Comparison of ENCODE assay signal across 8 cellular contexts in genomic region chr10:119653209-119653608, GRCh38. TPM values are rescaled to one million over a fixed set of nuclear protein-coding genes. Genes with fewer than 3 reads are reported as not detected.
DNase-seq lines count a peak whose midpoint lies in the region; ATAC-seq and TF ChIP-seq lines count a peak whose summit lies in the region.

No MANE protein-coding gene starts in this region.

- H3K36me3 Mint-ChIP-seq in naive thymus-derived CD4-positive, alpha-beta T cell, result peaks cover 0 to 7% (median 0%) of the 10 kb centered on the region in 5 donors

- H3K36me3 ChIP-seq in BJ (ENCODE audit: control insufficient read depth, insufficient read depth, low read length) (peaks cover 6% of the 10 kb centered on the region), Loucy (ENCODE audit: insufficient read depth, low read length) (peaks cover 4% of the 10 kb centered on the region; the same call in 1 of the 2 replicates), colonic mucosa (no peaks in the 10 kb centered on the region)
- H3K36me3 ChIP-seq in naive thymus-derived CD4-positive, alpha-beta T cell (ENCODE audit: control insufficient read depth in 2 of 3, insufficient read depth in 3 of 3, low read length in 3 of 3), result peaks cover 0 to 14% (median 0%) of the 10 kb centered on the region in 3 experiments

- H3K4me2 ChIP-seq in Loucy (ENCODE audit: low read depth, low read length, poor library complexity, severe bottlenecking), result peak overlapping the region; percentile 98

- H3K4me1 Mint-ChIP-seq in naive thymus-derived CD4-positive, alpha-beta T cell, result peaks cover 40 to 68% (median 63%) of the 10 kb centered on the region in 7 donors

- H3K27ac Mint-ChIP-seq in naive thymus-derived CD4-positive, alpha-beta T cell, result peak overlapping the region; percentile 84 to 97 (median 91)

- ATAC-seq in naive thymus-derived CD4-positive, alpha-beta T cell, result peak; percentile 30
- ATAC-seq in GM21515 (IDR thresholded peaks at IDR 0.05; ENCODE audit: unreplicated experiment) (no peak), GM21825 (IDR thresholded peaks at IDR 0.05; ENCODE audit: unreplicated experiment) (no peak)

- H2AFZ ChIP-seq in Loucy (ENCODE audit: low read length), result no peak overlapping the region

- DNase-seq in BJ (ENCODE audit: low read depth) (no peak), colonic mucosa (no peak), NCI-H1092 treated with DMSO at 0.1 percent for 48 hours (lab: John Stamatoyannopoulos, UW) (no peak), NCI-H82 treated with DMSO at 0.1 percent for 48 hours (lab: John Stamatoyannopoulos, UW; ENCODE audit: unreplicated experiment) (no peak)
- DNase-seq in naive thymus-derived CD4-positive, alpha-beta T cell, result peak in 7 of 9 donors; percentile 22 to 67 (median 60)

- H3K9ac ChIP-seq in Loucy (ENCODE audit: low read depth, low read length, poor library complexity, severe bottlenecking) (peak overlapping the region; percentile 69), colonic mucosa (ENCODE audit: low read depth in 2 of 2, low read length in 2 of 2) (peak overlapping the region in 1 of 2 donors; percentile 57)

- H4K20me1 ChIP-seq in Loucy (ENCODE audit: insufficient read depth, low read length, poor library complexity, severe bottlenecking), result peaks cover 22% of the 10 kb centered on the region

- peak overlapping the region; percentile 84 to 98 (median 89) for H3K4me3 Mint-ChIP-seq in naive thymus-derived CD4-positive, alpha-beta T cell

- H3K27me3 ChIP-seq in BJ (ENCODE audit: control insufficient read depth, insufficient read depth, low read length) (no peaks in the 10 kb centered on the region), Loucy (ENCODE audit: insufficient read depth, low read length, poor library complexity, severe bottlenecking) (no peaks in the 10 kb centered on the region), colonic mucosa (no peaks in the 10 kb centered on the region)
- no peaks in the 10 kb centered on the region for H3K27me3 ChIP-seq in naive thymus-derived CD4-positive, alpha-beta T cell (ENCODE audit: control insufficient read depth in 2 of 2, insufficient read depth in 2 of 2, low read length in 2 of 2)

- CTCF ChIA-PET in BJ (lab: Yijun Ruan, JAX), result interaction anchor here (0.6 to 1.3 kb wide), 8 partner anchors 8 to 122 kb away, joined by 3 to 5 read pairs (median 3); no protein-coding TSS in a partner anchor
- CTCF ChIA-PET in naive thymus-derived CD4-positive, alpha-beta T cell (lab: Charles Lee), result interaction anchor here (1.2 to 1.8 kb wide), 6 partner anchors 10 to 220 kb away, joined by 3 to 6 read pairs (median 4); partner anchors contain the start of gene RGS10

- POLR2A ChIA-PET in BJ (lab: Charles Lee), result no interaction called here
- POLR2A ChIA-PET in naive thymus-derived CD4-positive, alpha-beta T cell (lab: Charles Lee), result interaction anchor here (0.8 to 5.1 kb wide), 14 partner anchors 10 to 219 kb away, joined by 3 to 34 read pairs (median 4); partner anchors contain the start of genes INPP5F, MCMBP and RGS10

- peaks cover 0 to 2% (median 0%) of the 10 kb centered on the region in 5 donors for H3K27me3 Mint-ChIP-seq in naive thymus-derived CD4-positive, alpha-beta T cell

- H3K27ac ChIP-seq in colonic mucosa, result peak overlapping the region; percentile 96
- H3K27ac ChIP-seq in naive thymus-derived CD4-positive, alpha-beta T cell (ENCODE audit: low read depth, low read length), result peak overlapping the region; percentile 93

- H3K4me3 ChIP-seq in BJ (ENCODE audit: low read depth, low read length) (peak overlapping the region; percentile 81), Loucy (ENCODE audit: low read length, poor library complexity, severe bottlenecking) (peak overlapping the region; percentile 87), colonic mucosa (peak overlapping the region; percentile 91)
- peak overlapping the region; percentile 83 for H3K4me3 ChIP-seq in naive thymus-derived CD4-positive, alpha-beta T cell (ENCODE audit: low read length)

- TF ChIP-seq CTCF in BJ (IDR thresholded peaks at IDR 0.05; ENCODE audit: insufficient read depth, low read depth, low read length), result no peak
- TF ChIP-seq CTCF in Loucy (conservative IDR thresholded peaks at IDR 0.05; ENCODE audit: low read length), result no peak
- no peak for TF ChIP-seq CTCF in colonic mucosa (IDR thresholded peaks at IDR 0.05)

- H3K9me3 ChIP-seq in Loucy (ENCODE audit: insufficient read depth, low read depth, low read length) (no peaks in the 10 kb centered on the region), colonic mucosa (no peaks in the 10 kb centered on the region)
- no peaks in the 10 kb centered on the region for H3K9me3 ChIP-seq in naive thymus-derived CD4-positive, alpha-beta T cell (ENCODE audit: control insufficient read depth in 2 of 3, low read length in 3 of 3)

- H3K79me2 ChIP-seq in Loucy (ENCODE audit: insufficient read depth, low read length), result peaks cover 69% of the 10 kb centered on the region

- no peaks in the 10 kb centered on the region for H3K9me2 ChIP-seq in Loucy (replicated peaks; ENCODE audit: low read depth, low read length)

- H3F3A ChIP-seq in Loucy (ENCODE audit: low read depth), result 0 out of 2 replicates have a peak, but pooled peaks cover 5% of the 10 kb centered on the region

- intact Hi-C loops in colonic mucosa (cut with DNase I), result loop anchor here (5.0 kb wide), 1 partner anchor 56 kb away; the partner anchor contains the start of gene TIAL1
- intact Hi-C loops in naive thymus-derived CD4-positive, alpha-beta T cell (cut with micrococcal nuclease), result loop anchor here (1.0 to 10.0 kb wide), 11 partner anchors 11 to 956 kb away; partner anchors contain the start of genes EIF3A (in 2 of the 2), CACUL1 (in 1 of the 2) and GRK5 (in 1 of the 2)

- H3K4me1 ChIP-seq in Loucy (ENCODE audit: insufficient read depth, low read length, poor library complexity, severe bottlenecking), result peaks cover 47% of the 10 kb centered on the region
- no peaks in the 10 kb centered on the region for H3K4me1 ChIP-seq in colonic mucosa
- H3K4me1 ChIP-seq in naive thymus-derived CD4-positive, alpha-beta T cell (ENCODE audit: control insufficient read depth in 2 of 2, insufficient read depth in 2 of 2, low read length in 2 of 2), result peaks cover 24 to 48% of the 10 kb centered on the region in 2 donors

- peaks cover 0 to 4% (median 0%) of the 10 kb centered on the region in 11 donors for H3K9me3 Mint-ChIP-seq in naive thymus-derived CD4-positive, alpha-beta T cell

RNA-seq across cellular contexts. Expression of gene BAG3, which starts 2.0 kb away (rescaled TPM):
- 11.3 and 19.8 TPM in 2 replicates for polyA plus RNA-seq in BJ (2011; rRNA removed)
- 10.0 and 14.4 TPM in 2 replicates for polyA minus RNA-seq in BJ (2011; rRNA and poly(A)+ RNA removed)
- 10 to 100 TPM; 30.4 to 48.9 TPM for total RNA-seq in colonic mucosa
- total RNA-seq in naive thymus-derived CD4-positive, alpha-beta T cell, result 10 to 100 TPM; 21.9 to 44.5 (median 23.1) TPM
- 10 to 100 TPM; 17.3 to 64.3 TPM for polyA plus RNA-seq in naive thymus-derived CD4-positive, alpha-beta T cell

RNA-seq across cellular contexts. Expression of gene TIAL1, which starts 56.4 kb away (rescaled TPM):
- 39.9 and 57.6 TPM in 2 replicates for polyA plus RNA-seq in BJ (2011; rRNA removed)
- 42.3 and 42.7 TPM in 2 replicates for polyA minus RNA-seq in BJ (2011; rRNA and poly(A)+ RNA removed)
- total RNA-seq in colonic mucosa, result 100 to 1,000 TPM; 104 to 126 TPM
- 100 to 1,000 TPM; 166 to 228 (median 176) TPM for total RNA-seq in naive thymus-derived CD4-positive, alpha-beta T cell
- polyA plus RNA-seq in naive thymus-derived CD4-positive, alpha-beta T cell, result 10 to 100 TPM; 10.5 to 13.6 TPM

Comparison
In these comparisons a context has a peak if more than half of its experiments do, and no peak if none do; other contexts are left out.
1. DNase-seq: peak in naive thymus-derived CD4-positive, alpha-beta T cell (7 of 9); none in BJ (single experiment), colonic mucosa (single experiment), NCI-H1092 treated with DMSO at 0.1 percent for 48 hours (single experiment) and NCI-H82 treated with DMSO at 0.1 percent for 48 hours (single experiment).
2. Peak in every context shown above with its lines, with median percentiles within 50 percentile points of each other: H3K4me3 ChIP-seq.